Comparison of ENCODE assay signal across 25 cellular contexts in the genomic region with DNA sequence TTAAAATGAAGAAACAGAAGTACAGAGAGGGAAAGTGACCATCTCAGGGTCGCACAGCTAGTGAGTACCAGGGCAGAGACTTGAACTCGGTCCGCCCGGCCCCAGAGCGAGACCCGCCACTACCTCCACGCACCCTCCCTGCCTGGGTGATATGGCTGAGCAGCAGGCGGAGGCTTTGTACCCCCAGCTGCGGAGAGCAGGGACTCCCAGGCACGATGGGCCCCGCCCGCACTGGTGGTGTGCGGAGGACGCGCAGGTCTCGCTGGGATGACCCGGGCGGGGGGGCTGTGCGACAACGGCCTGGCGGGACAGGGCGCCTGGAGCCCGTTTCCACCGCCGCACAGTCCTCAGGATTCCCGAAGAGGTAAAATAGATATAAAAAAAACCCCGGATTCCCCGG.
"Had no signal": no experiment of that assay in that cellular context is flagged by ENCODE, and none has a peak within 500 bp of the region (broad histone marks: within the 10 kb centered on the region; RNA-seq: fewer than 3 reads in every experiment).

No MANE protein-coding gene starts in this region.

- H3K4me3 Mint-ChIP-seq: activated CD4-positive, alpha-beta memory T cell treated with anti-CD3 and anti-CD28 coated beads, Interleukin-2, amount 10 ng/mL, durations not matched to agents 7 days and 5 days; activated CD4-positive, alpha-beta T cell treated with anti-CD3 and anti-CD28 coated beads, Interleukin-2, amount 10 ng/mL, durations not matched to agents 7 days and 5 days; activated T-cell treated with anti-CD3 and anti-CD28 coated beads, Interleukin-2, amount 50 U/mL, for 24 hours; activated T-helper 17 cell treated with anti-CD3 and anti-CD28 coated beads, Interleukin-2, amount 50 U/mL, for 72 hours; central memory CD8-positive, alpha-beta T cell; nephron; stimulated activated naive CD8-positive, alpha-beta T cell treated with anti-CD3 and anti-CD28 coated beads, Interleukin-15, Interleukin-2, amounts not matched to agents 100 ng/mL and 50 ng/mL, for 24 hours had no signal

- DNase-seq: activated CD4-positive, alpha-beta memory T cell treated with anti-CD3 and anti-CD28 coated beads, Interleukin-2, amount 10 ng/mL, durations not matched to agents 7 days and 5 days; activated CD4-positive, alpha-beta T cell treated with anti-CD3 and anti-CD28 coated beads for 1 hour; activated CD4-positive, alpha-beta T cell treated with anti-CD3 and anti-CD28 coated beads, Interleukin-2, amount 10 ng/mL, durations not matched to agents 7 days and 5 days; activated CD8-positive, alpha-beta memory T cell treated with anti-CD3 and anti-CD28 coated beads, Interleukin-2, amount 50 U/mL, for 48 hours; activated gamma-delta T cell treated with Interleukin-2 at 50 U/mL for 16 hours; activated naive CD4-positive, alpha-beta T cell treated with anti-CD3 and anti-CD28 coated beads, Interleukin-2, amount 50 U/mL, for 16 hours; activated T-cell treated with anti-CD3 and anti-CD28 coated beads, Interleukin-2, amount 50 U/mL, for 24 hours; amniotic stem cell; brain microvascular endothelial cell; effector CD4-positive, alpha-beta T cell; foreskin melanocyte; heart right ventricle; posterior cingulate gyrus; stimulated activated CD4-positive, alpha-beta T cell treated with anti-CD3 and anti-CD28 coated beads, Interleukin-12 subunit alpha, Interleukin-12 subunit beta, amount 100 ng/mL, for 4 hours; stimulated activated CD4-positive, alpha-beta T cell treated with anti-CD3 and anti-CD28 coated beads, Interleukin-4, amount 100 ng/mL, for 1 hour; T-helper 2 cell; thyroid gland had no signal

- H3K4me1 Mint-ChIP-seq: activated CD4-positive, alpha-beta memory T cell treated with anti-CD3 and anti-CD28 coated beads, Interleukin-2, amount 10 ng/mL, durations not matched to agents 7 days and 5 days; activated CD4-positive, alpha-beta T cell treated with anti-CD3 and anti-CD28 coated beads, Interleukin-2, amount 10 ng/mL, durations not matched to agents 7 days and 5 days; activated T-helper 17 cell treated with anti-CD3 and anti-CD28 coated beads, Interleukin-2, amount 50 U/mL, for 72 hours; central memory CD8-positive, alpha-beta T cell; nephron had no signal

- H3K36me3 ChIP-seq: brain microvascular endothelial cell, esophagus muscularis mucosa, heart right ventricle, thyroid gland had no signal

- H3K27ac Mint-ChIP-seq: activated CD4-positive, alpha-beta memory T cell treated with anti-CD3 and anti-CD28 coated beads, Interleukin-2, amount 10 ng/mL, durations not matched to agents 7 days and 5 days; activated CD4-positive, alpha-beta T cell treated with anti-CD3 and anti-CD28 coated beads, Interleukin-2, amount 10 ng/mL, durations not matched to agents 7 days and 5 days; activated T-cell treated with anti-CD3 and anti-CD28 coated beads, Interleukin-2, amount 50 U/mL, for 24 hours; activated T-helper 17 cell treated with anti-CD3 and anti-CD28 coated beads, Interleukin-2, amount 50 U/mL, for 72 hours; dendritic cell treated with granulocyte-macrophage colony-stimulating factor and Interleukin-4, amounts not matched to agents 40 ng/mL and 50 ng/mL, for 4 days; nephron; stimulated activated naive CD8-positive, alpha-beta T cell treated with anti-CD3 and anti-CD28 coated beads, Interleukin-15, Interleukin-2, amounts not matched to agents 100 ng/mL and 50 ng/mL, for 24 hours had no signal

- H3K4me3 ChIP-seq: lung had no signal

- H3K27ac ChIP-seq: brain microvascular endothelial cell had no signal

- H3K27me3 ChIP-seq: brain microvascular endothelial cell, esophagus muscularis mucosa, thyroid gland had no signal

- H3K27me3 Mint-ChIP-seq: stimulated activated naive CD8-positive, alpha-beta T cell treated with anti-CD3 and anti-CD28 coated beads, Interleukin-15, Interleukin-2, amounts not matched to agents 100 ng/mL and 50 ng/mL, for 24 hours had no signal

- ATAC-seq: activated T-helper 17 cell treated with anti-CD3 and anti-CD28 coated beads, Interleukin-2, amount 50 U/mL, for 72 hours had no signal

- FAIRE-seq: astrocyte had no signal

- H3K9me3 ChIP-seq: esophagus muscularis mucosa, thyroid gland had no signal

- H3K9me3 Mint-ChIP-seq: activated CD4-positive, alpha-beta memory T cell treated with anti-CD3 and anti-CD28 coated beads, Interleukin-2, amount 10 ng/mL, durations not matched to agents 7 days and 5 days; activated CD4-positive, alpha-beta T cell treated with anti-CD3 and anti-CD28 coated beads, Interleukin-2, amount 10 ng/mL, durations not matched to agents 7 days and 5 days; activated T-cell treated with anti-CD3 and anti-CD28 coated beads, Interleukin-2, amount 50 U/mL, for 24 hours; activated T-helper 17 cell treated with anti-CD3 and anti-CD28 coated beads, Interleukin-2, amount 50 U/mL, for 72 hours; central memory CD8-positive, alpha-beta T cell; stimulated activated naive CD8-positive, alpha-beta T cell treated with anti-CD3 and anti-CD28 coated beads, Interleukin-15, Interleukin-2, amounts not matched to agents 100 ng/mL and 50 ng/mL, for 24 hours had no signal
